ENCODE assay signal across 24 cellular contexts in the genomic region with DNA sequence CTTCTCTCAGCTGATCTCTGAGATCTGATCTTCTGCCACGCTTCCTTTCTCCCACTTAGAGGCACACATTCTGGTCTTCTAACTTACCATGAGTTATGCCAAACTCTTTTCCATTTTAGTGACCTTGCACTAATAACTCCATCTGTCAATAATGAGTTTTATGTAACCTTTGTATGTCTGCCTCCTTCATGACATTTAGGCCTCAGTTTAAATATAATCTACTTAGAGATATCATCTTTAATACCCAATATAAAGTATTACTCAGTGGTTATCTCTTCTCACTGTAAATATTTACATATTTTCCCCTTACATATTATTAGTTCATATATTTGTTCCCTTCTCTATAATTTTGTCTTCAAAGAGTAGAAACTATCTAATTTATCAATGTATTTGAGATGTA.
DNase-seq lines count a peak whose midpoint lies in the region; ATAC-seq and TF ChIP-seq lines count a peak whose summit lies in the region.
"Had no signal": no experiment of that assay in that cellular context is flagged by ENCODE, and none has a peak within 500 bp of the region (broad histone marks: within the 10 kb centered on the region; RNA-seq: fewer than 3 reads in every experiment).

No MANE protein-coding gene starts in this region.

- no peak overlapping the region for H2AFZ ChIP-seq in PC-3 (ENCODE audit: low read length)

- H3K9ac ChIP-seq in PC-3 (ENCODE audit: low read length) = no peak overlapping the region
- H3K9ac ChIP-seq: BLaER1 had no signal

- peak; percentile 67 for ATAC-seq in PC-3
- ATAC-seq in activated CD8-positive, alpha-beta T cell treated with anti-CD3 and anti-CD28 coated beads, Interleukin-2, amount 10 ng/mL, durations not matched to agents 7 days and 5 days = no peak

- H3K4me3 ChIP-seq in LNCaP clone FGC (ENCODE audit: low read depth, low read length) = no peak overlapping the region
- H3K4me3 ChIP-seq in PC-3 (ENCODE audit: low read length) = no peak overlapping the region
- H3K4me3 ChIP-seq: BLaER1 had no signal

- no peaks in the 10 kb centered on the region for H3K27me3 Mint-ChIP-seq in activated CD8-positive, alpha-beta T cell treated with anti-CD3 and anti-CD28 coated beads, Interleukin-2, amount 10 ng/mL, durations not matched to agents 7 days and 5 days (ENCODE audit: low read depth)
- H3K27me3 Mint-ChIP-seq: CD4-positive, alpha-beta memory T cell; CD4-positive, CD25-positive, alpha-beta regulatory T cell; CD8-positive, alpha-beta memory T cell had no signal

- DNase-seq in NCI-H1417 treated with DMSO at 0.1 percent for 48 hours (lab: John Stamatoyannopoulos, UW) (peak; percentile 71), NCI-H1417 (lab: John Stamatoyannopoulos, UW) (no peak), LNCaP clone FGC (ENCODE audit: low read depth) (peak; percentile 73), NCI-H146 treated with DMSO at 0.1 percent for 48 hours (lab: John Stamatoyannopoulos, UW; ENCODE audit: unreplicated experiment) (peak; percentile 44), PC-3 (no peak), cerebellum (ENCODE audit: low spot score) (no peak), NCI-H1436 treated with DMSO at 0.1 percent for 48 hours (lab: John Stamatoyannopoulos, UW) (no peak)
- DNase-seq in activated CD8-positive, alpha-beta T cell treated with anti-CD3 and anti-CD28 coated beads, Interleukin-2, amount 10 ng/mL, durations not matched to agents 7 days and 5 days = no peak
- DNase-seq: 8988T; ACHN; BE2C; C1 segment of cervical spinal cord; CD4-positive, alpha-beta memory T cell; CD4-positive, CD25-positive, alpha-beta regulatory T cell; CD8-positive, alpha-beta memory T cell; DMS 273 treated with DMSO at 0.1 percent for 48 hours; DMS153; DMS53; DMS79; DND-41; EL; GDM1 had no signal

- no peaks in the 10 kb centered on the region for H3K4me1 Mint-ChIP-seq in activated CD8-positive, alpha-beta T cell treated with anti-CD3 and anti-CD28 coated beads, Interleukin-2, amount 10 ng/mL, durations not matched to agents 7 days and 5 days (ENCODE audit: low read depth)
- H3K4me1 Mint-ChIP-seq: CD14-positive monocyte; CD4-positive, alpha-beta memory T cell; CD4-positive, CD25-positive, alpha-beta regulatory T cell; CD8-positive, alpha-beta memory T cell had no signal

- no peak overlapping the region for H3K27ac ChIP-seq in PC-3 (ENCODE audit: low read length)
- H3K27ac ChIP-seq: BLaER1 had no signal

- H3K79me2 ChIP-seq in PC-3 (ENCODE audit: low read length) = no peaks in the 10 kb centered on the region

- H3K4me3 Mint-ChIP-seq in activated CD8-positive, alpha-beta T cell treated with anti-CD3 and anti-CD28 coated beads, Interleukin-2, amount 10 ng/mL, durations not matched to agents 7 days and 5 days = no peak overlapping the region
- H3K4me3 Mint-ChIP-seq: CD14-positive monocyte; CD4-positive, alpha-beta memory T cell; CD4-positive, CD25-positive, alpha-beta regulatory T cell; CD8-positive, alpha-beta memory T cell had no signal

- intact Hi-C loops in PC-3 (cut with micrococcal nuclease) = no loop called here

- H3K4me1 ChIP-seq in PC-3 (ENCODE audit: insufficient read depth, low read length) = no peaks in the 10 kb centered on the region
- H3K4me1 ChIP-seq: BLaER1 had no signal

- no peak overlapping the region for H3K27ac Mint-ChIP-seq in activated CD8-positive, alpha-beta T cell treated with anti-CD3 and anti-CD28 coated beads, Interleukin-2, amount 10 ng/mL, durations not matched to agents 7 days and 5 days
- H3K27ac Mint-ChIP-seq: CD14-positive monocyte; CD4-positive, alpha-beta memory T cell; CD4-positive, CD25-positive, alpha-beta regulatory T cell; CD8-positive, alpha-beta memory T cell had no signal

- no peaks in the 10 kb centered on the region for H3K9me2 ChIP-seq in PC-3 (replicated peaks; ENCODE audit: low read length)

- POLR2A ChIA-PET in PC-3 (lab: Charles Lee; ENCODE audit: unreplicated experiment) = no interaction called here
- POLR2A ChIA-PET in activated CD8-positive, alpha-beta T cell treated with anti-CD3 and anti-CD28 coated beads, Interleukin-2, amount 10 ng/mL, durations not matched to agents 7 days and 5 days (lab: Charles Lee) = no interaction called here

- no peak for TF ChIP-seq CTCF in LNCaP clone FGC (IDR thresholded peaks at IDR 0.05; ENCODE audit: control insufficient read depth, extremely low read depth, insufficient read depth)
- TF ChIP-seq CTCF in PC-3 (conservative IDR thresholded peaks at IDR 0.05; ENCODE audit: low read depth, low read length) = no peak

- BruUV-seq in PC-3 (replicated peaks; lab: Mats Ljungman, UMichigan) = no TSS peak

- no peaks in the 10 kb centered on the region for H3K9me3 Mint-ChIP-seq in activated CD8-positive, alpha-beta T cell treated with anti-CD3 and anti-CD28 coated beads, Interleukin-2, amount 10 ng/mL, durations not matched to agents 7 days and 5 days (ENCODE audit: insufficient read depth)

- H3K36me3 Mint-ChIP-seq in activated CD8-positive, alpha-beta T cell treated with anti-CD3 and anti-CD28 coated beads, Interleukin-2, amount 10 ng/mL, durations not matched to agents 7 days and 5 days (ENCODE audit: low read depth) = no peaks in the 10 kb centered on the region
- H3K36me3 Mint-ChIP-seq: CD14-positive monocyte; CD4-positive, alpha-beta memory T cell; CD4-positive, CD25-positive, alpha-beta regulatory T cell; CD8-positive, alpha-beta memory T cell had no signal

- no peak overlapping the region for H3K4me2 ChIP-seq in PC-3 (ENCODE audit: low read length)
- H3K4me2 ChIP-seq: BLaER1 had no signal

- CTCF ChIA-PET in PC-3 (lab: Charles Lee) = no interaction called here
- CTCF ChIA-PET in activated CD8-positive, alpha-beta T cell treated with anti-CD3 and anti-CD28 coated beads, Interleukin-2, amount 10 ng/mL, durations not matched to agents 7 days and 5 days (lab: Charles Lee) = no interaction called here

- H3F3A ChIP-seq in PC-3 (ENCODE audit: low read length, unreplicated experiment) = no peaks in the 10 kb centered on the region

- H3K36me3 ChIP-seq in PC-3 (ENCODE audit: low read depth, low read length) = no peaks in the 10 kb centered on the region
- H3K36me3 ChIP-seq: BE2C, BLaER1 had no signal

- H4K20me1 ChIP-seq in PC-3 (ENCODE audit: low read length) = no peaks in the 10 kb centered on the region
- H4K20me1 ChIP-seq: BLaER1 had no signal

- no peaks in the 10 kb centered on the region for H3K9me3 ChIP-seq in PC-3 (ENCODE audit: low read length)
- H3K9me3 ChIP-seq: BE2C, BLaER1 had no signal

- no peaks in the 10 kb centered on the region for H3K27me3 ChIP-seq in PC-3 (ENCODE audit: low read length)
- H3K27me3 ChIP-seq: BE2C, BLaER1 had no signal

Comparison
In these comparisons a context has a peak if more than half of its experiments do, and no peak if none do; other contexts are left out.
1. DNase-seq: peak in NCI-H1417 treated with DMSO at 0.1 percent for 48 hours (single experiment), LNCaP clone FGC (single experiment) and NCI-H146 treated with DMSO at 0.1 percent for 48 hours (single experiment); none in NCI-H1417 (0 of 3), PC-3 (single experiment), activated CD8-positive, alpha-beta T cell treated with anti-CD3 and anti-CD28 coated beads, Interleukin-2, amount 10 ng/mL, durations not matched to agents 7 days and 5 days (single experiment), cerebellum (single experiment) and NCI-H1436 treated with DMSO at 0.1 percent for 48 hours (single experiment).